1 cellular context compared by ENCODE assay signal in genomic region chr12:89468648-89469326, GRCh38.
TF ChIP-seq lines count a peak whose summit lies in the region.

No MANE protein-coding gene starts in this region.

TF ChIP-seq in GM12878, 131 proteins besides CTCF, POLR2A, EP300 and RAD21 (continued from another document):
- TF ChIP-seq CEBPZ (IDR thresholded peaks at IDR 0.05; ENCODE audit: low read depth, low read length), result no peak
- no peak for TF ChIP-seq STAT3 (IDR thresholded peaks at IDR 0.05; ENCODE audit: low read depth, low read length)
- TF ChIP-seq, protein P1, sequence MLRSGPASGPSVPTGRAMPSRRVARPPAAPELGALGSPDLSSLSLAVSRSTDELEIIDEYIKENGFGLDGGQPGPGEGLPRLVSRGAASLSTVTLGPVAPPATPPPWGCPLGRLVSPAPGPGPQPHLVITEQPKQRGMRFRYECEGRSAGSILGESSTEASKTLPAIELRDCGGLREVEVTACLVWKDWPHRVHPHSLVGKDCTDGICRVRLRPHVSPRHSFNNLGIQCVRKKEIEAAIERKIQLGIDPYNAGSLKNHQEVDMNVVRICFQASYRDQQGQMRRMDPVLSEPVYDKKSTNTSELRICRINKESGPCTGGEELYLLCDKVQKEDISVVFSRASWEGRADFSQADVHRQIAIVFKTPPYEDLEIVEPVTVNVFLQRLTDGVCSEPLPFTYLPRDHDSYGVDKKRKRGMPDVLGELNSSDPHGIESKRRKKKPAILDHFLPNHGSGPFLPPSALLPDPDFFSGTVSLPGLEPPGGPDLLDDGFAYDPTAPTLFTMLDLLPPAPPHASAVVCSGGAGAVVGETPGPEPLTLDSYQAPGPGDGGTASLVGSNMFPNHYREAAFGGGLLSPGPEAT (IDR thresholded peaks at IDR 0.05; ENCODE audit: low read depth), result no peak
- no peak for TF ChIP-seq BRCA1 (IDR thresholded peaks at IDR 0.05; ENCODE audit: low read depth, low read length)
- TF ChIP-seq ZNF217 (IDR thresholded peaks at IDR 0.05), result peak; percentile 52; the same call in 1 of the 2 replicates
- TF ChIP-seq NFYA (IDR thresholded peaks at IDR 0.05; ENCODE audit: borderline replicate concordance, low read depth, low read length), result no peak
- no peak for TF ChIP-seq PKNOX1 (IDR thresholded peaks at IDR 0.05)
- TF ChIP-seq KLF5 (IDR thresholded peaks at IDR 0.05; ENCODE audit: partially characterized antibody), result no peak
- no peak for TF ChIP-seq GATAD2B (conservative IDR thresholded peaks at IDR 0.05; ENCODE audit: low read depth)
- no peak for TF ChIP-seq RAD51 (IDR thresholded peaks at IDR 0.05)
- TF ChIP-seq CEBPB (IDR thresholded peaks at IDR 0.05; ENCODE audit: borderline replicate concordance in 1 of 2, low read depth in 2 of 2, low read length in 2 of 2), result no peak
- TF ChIP-seq SUZ12 (IDR thresholded peaks at IDR 0.05; ENCODE audit: unreplicated experiment), result no peak
- no peak for TF ChIP-seq SPI1 (IDR thresholded peaks at IDR 0.05; ENCODE audit: borderline replicate concordance, insufficient read depth, low read depth, low read length)
- peak; percentile 29; the same call in 1 of the 2 replicates for TF ChIP-seq ZNF24 (IDR thresholded peaks at IDR 0.05)
- peak; percentile 68 for TF ChIP-seq MEF2B (IDR thresholded peaks at IDR 0.05; ENCODE audit: partially characterized antibody, poor library complexity, severe bottlenecking)
- TF ChIP-seq, protein P2, sequence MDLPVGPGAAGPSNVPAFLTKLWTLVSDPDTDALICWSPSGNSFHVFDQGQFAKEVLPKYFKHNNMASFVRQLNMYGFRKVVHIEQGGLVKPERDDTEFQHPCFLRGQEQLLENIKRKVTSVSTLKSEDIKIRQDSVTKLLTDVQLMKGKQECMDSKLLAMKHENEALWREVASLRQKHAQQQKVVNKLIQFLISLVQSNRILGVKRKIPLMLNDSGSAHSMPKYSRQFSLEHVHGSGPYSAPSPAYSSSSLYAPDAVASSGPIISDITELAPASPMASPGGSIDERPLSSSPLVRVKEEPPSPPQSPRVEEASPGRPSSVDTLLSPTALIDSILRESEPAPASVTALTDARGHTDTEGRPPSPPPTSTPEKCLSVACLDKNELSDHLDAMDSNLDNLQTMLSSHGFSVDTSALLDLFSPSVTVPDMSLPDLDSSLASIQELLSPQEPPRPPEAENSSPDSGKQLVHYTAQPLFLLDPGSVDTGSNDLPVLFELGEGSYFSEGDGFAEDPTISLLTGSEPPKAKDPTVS (IDR thresholded peaks at IDR 0.05; ENCODE audit: low read depth, low read length), result no peak
- no peak for TF ChIP-seq SRF (IDR thresholded peaks at IDR 0.05; ENCODE audit: low read depth in 2 of 2, low read length in 2 of 2)
- TF ChIP-seq EGR1 (IDR thresholded peaks at IDR 0.05; ENCODE audit: borderline replicate concordance in 1 of 2, low read depth in 2 of 2, low read length in 2 of 2), result no peak
- no peak for TF ChIP-seq FOS (IDR thresholded peaks at IDR 0.05; ENCODE audit: borderline replicate concordance, extremely low read depth, insufficient read length)
- 0 out of 2 replicates have a peak, but pooled peaks have one; percentile 18 for TF ChIP-seq PML (IDR thresholded peaks at IDR 0.05; ENCODE audit: low read length)
- no peak for TF ChIP-seq HDGF (IDR thresholded peaks at IDR 0.05)
- TF ChIP-seq SREBF2 (IDR thresholded peaks at IDR 0.05; ENCODE audit: low read length), result no peak
- TF ChIP-seq NFIC (IDR thresholded peaks at IDR 0.05; ENCODE audit: low read depth, low read length), result no peak; the same call in 1 of the 2 replicates
- TF ChIP-seq WRNIP1 (IDR thresholded peaks at IDR 0.05; ENCODE audit: borderline replicate concordance, low read depth, low read length), result no peak
- TF ChIP-seq NBN (IDR thresholded peaks at IDR 0.05), result 0 out of 2 replicates have a peak, but pooled peaks have one; percentile 11
- TF ChIP-seq, protein P3, sequence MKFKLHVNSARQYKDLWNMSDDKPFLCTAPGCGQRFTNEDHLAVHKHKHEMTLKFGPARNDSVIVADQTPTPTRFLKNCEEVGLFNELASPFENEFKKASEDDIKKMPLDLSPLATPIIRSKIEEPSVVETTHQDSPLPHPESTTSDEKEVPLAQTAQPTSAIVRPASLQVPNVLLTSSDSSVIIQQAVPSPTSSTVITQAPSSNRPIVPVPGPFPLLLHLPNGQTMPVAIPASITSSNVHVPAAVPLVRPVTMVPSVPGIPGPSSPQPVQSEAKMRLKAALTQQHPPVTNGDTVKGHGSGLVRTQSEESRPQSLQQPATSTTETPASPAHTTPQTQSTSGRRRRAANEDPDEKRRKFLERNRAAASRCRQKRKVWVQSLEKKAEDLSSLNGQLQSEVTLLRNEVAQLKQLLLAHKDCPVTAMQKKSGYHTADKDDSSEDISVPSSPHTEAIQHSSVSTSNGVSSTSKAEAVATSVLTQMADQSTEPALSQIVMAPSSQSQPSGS (IDR thresholded peaks at IDR 0.05; ENCODE audit: low read length), result peak; percentile 26; the same call in 1 of the 2 replicates
- TF ChIP-seq MYC (IDR thresholded peaks at IDR 0.05; ENCODE audit: insufficient read depth, insufficient read length, insufficient replicate concordance, low read length, severe bottlenecking), result no peak
- TF ChIP-seq ZNF592 (IDR thresholded peaks at IDR 0.05), result no peak
- TF ChIP-seq NR2F1 (conservative IDR thresholded peaks at IDR 0.05), result no peak
- no peak for TF ChIP-seq RB1 (IDR thresholded peaks at IDR 0.05; ENCODE audit: borderline replicate concordance)
- no peak for TF ChIP-seq USF2 (IDR thresholded peaks at IDR 0.05; ENCODE audit: borderline replicate concordance, low read depth, low read length)
